ENCODE assay signal across 25 cellular contexts in the genomic region with DNA sequence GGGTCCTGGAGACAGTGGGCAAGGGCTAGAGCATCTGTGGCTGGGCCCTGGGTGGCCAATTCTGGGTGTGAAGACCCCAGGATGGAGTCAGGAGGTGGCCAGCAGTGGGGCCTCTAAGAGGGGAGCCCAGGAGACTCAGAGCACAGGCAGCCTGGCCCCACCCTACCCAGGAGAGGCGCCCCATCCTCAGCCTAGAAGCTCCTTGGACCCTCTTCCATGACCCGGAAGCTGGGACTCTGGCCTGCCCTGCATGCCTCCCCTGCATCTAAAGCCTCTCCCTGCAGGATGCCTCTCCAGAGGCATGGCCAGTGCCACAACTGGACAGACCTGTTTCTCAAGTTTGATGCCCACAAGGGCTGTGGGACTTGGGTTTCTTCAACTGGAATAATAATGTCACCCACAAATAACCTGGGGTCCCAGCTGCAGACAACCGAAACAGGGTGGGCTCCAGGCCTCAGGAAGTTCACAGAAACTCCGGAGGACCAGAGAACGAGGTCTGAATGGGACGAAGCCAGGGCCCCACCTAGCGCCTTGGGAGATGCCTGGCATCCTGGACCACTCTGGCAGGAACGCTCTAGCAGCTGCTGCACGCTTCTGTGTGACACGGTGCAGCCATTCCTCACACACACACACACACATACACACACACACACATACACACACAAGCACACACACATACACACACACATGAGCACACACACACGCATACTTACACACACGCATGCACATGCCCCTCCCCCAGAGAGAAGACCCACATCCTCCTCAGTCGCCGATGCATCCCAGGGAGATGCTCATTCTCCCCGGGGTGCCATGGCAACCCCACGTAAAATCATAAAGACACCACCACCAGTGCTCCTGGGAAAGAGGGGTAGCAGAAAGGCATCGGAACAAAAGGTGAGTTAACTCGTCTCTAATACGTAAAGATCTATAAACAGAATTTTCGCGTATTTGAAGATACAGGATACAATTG. TPM values are rescaled to one million over a fixed set of nuclear protein-coding genes. Genes with fewer than 3 reads are reported as not detected.
DNase-seq lines count a peak whose midpoint lies in the region; ATAC-seq, FAIRE-seq and TF ChIP-seq lines count a peak whose summit lies in the region.
"Had no signal": no experiment of that assay in that cellular context is flagged by ENCODE, and none has a peak within 500 bp of the region (broad histone marks: within the 10 kb centered on the region; RNA-seq: fewer than 3 reads in every experiment).

No MANE protein-coding gene starts in this region.

- no peaks in the 10 kb centered on the region for H3K9me2 ChIP-seq in PC-9 (ENCODE audit: insufficient read depth)

- CTCF ChIA-PET in PC-9 (lab: Charles Lee) = interaction anchor here (1.0 kb wide), 1 partner anchor 82 kb away, joined by 4 read pairs; no protein-coding TSS in a partner anchor

- POLR2A ChIA-PET in PC-9 (lab: Charles Lee; ENCODE audit: unreplicated experiment) = interaction anchor here (0.6 to 0.9 kb wide), 2 partner anchors 13 to 882 kb away, joined by 3 to 11 read pairs; no protein-coding TSS in a partner anchor

- no TSS peak for BruUV-seq in PC-9 (replicated peaks; lab: Mats Ljungman, UMichigan)

- no peak for TF ChIP-seq CTCF in PC-9 (conservative IDR thresholded peaks at IDR 0.05)
- no peak for TF ChIP-seq CTCF in kidney (IDR thresholded peaks at IDR 0.05; ENCODE audit: borderline replicate concordance, extremely low read depth, insufficient read depth)
- TF ChIP-seq CTCF in osteoblast (IDR thresholded peaks at IDR 0.05; ENCODE audit: extremely low read depth, low read depth, low read length) = no peak

- H3K27me3 ChIP-seq in PC-9 (ENCODE audit: insufficient read depth, low read depth) (no peaks in the 10 kb centered on the region), osteoblast (ENCODE audit: insufficient read depth, low read length) (peaks cover 33% of the 10 kb centered on the region)
- H3K27me3 ChIP-seq: BE2C, upper lobe of left lung had no signal

- H3K27ac ChIP-seq in PC-9 (no peak overlapping the region), kidney (ENCODE audit: low read depth in 2 of 2, low read length in 2 of 2) (no peak overlapping the region), osteoblast (ENCODE audit: low read depth, low read length) (no peak overlapping the region)
- H3K27ac ChIP-seq: A549, SK-N-MC, stomach, upper lobe of left lung had no signal

- no peaks in the 10 kb centered on the region for H3K36me3 ChIP-seq in PC-9 (ENCODE audit: low read depth)
- no peaks in the 10 kb centered on the region for H3K36me3 ChIP-seq in kidney (ENCODE audit: control insufficient read depth in 1 of 2, insufficient read depth in 2 of 2, low read length in 2 of 2)
- no peaks in the 10 kb centered on the region for H3K36me3 ChIP-seq in osteoblast (ENCODE audit: insufficient read depth, low read length)
- H3K36me3 ChIP-seq: BE2C, stomach, upper lobe of left lung had no signal

- intact Hi-C loops in PC-9 (cut with micrococcal nuclease; ENCODE audit: unreplicated experiment) (loop anchor here (2.0 kb wide), 2 partner anchors 17 to 89 kb away; partner anchors contain the start of genes FAHD2A and KCNIP3), kidney (cut with DNase I) (no loop called here)

- no peaks in the 10 kb centered on the region for H4K20me1 ChIP-seq in PC-9 (ENCODE audit: insufficient read depth)
- peaks cover 4% of the 10 kb centered on the region for H4K20me1 ChIP-seq in osteoblast (ENCODE audit: insufficient read depth, low read length)

- H3K79me2 ChIP-seq in PC-9 (ENCODE audit: low read depth) = peaks cover 4% of the 10 kb centered on the region; the same call in 1 of the 2 replicates
- no peaks in the 10 kb centered on the region for H3K79me2 ChIP-seq in osteoblast (ENCODE audit: insufficient read depth, low read length)

- H3K4me3 ChIP-seq in PC-9 (no peak overlapping the region), kidney (ENCODE audit: low read length in 2 of 2) (no peak overlapping the region), osteoblast (ENCODE audit: insufficient read depth, low read length) (no peak overlapping the region)
- H3K4me3 ChIP-seq: A549, SK-N-MC, stomach, upper lobe of left lung had no signal

- H3K9me3 ChIP-seq in PC-9 (ENCODE audit: insufficient read depth, low read depth) (no peaks in the 10 kb centered on the region), kidney (ENCODE audit: control insufficient read depth in 1 of 2, low read length in 2 of 2) (no peaks in the 10 kb centered on the region), osteoblast (ENCODE audit: low read depth, low read length) (no peaks in the 10 kb centered on the region)
- H3K9me3 ChIP-seq: A549, BE2C, stomach, upper lobe of left lung had no signal

- no peak overlapping the region for H2AFZ ChIP-seq in PC-9
- H2AFZ ChIP-seq in osteoblast (ENCODE audit: low read length) = no peak overlapping the region

- DNase-seq in NCI-H82 (lab: John Stamatoyannopoulos, UW) = peak; percentile 35
- DNase-seq in NCI-H82 treated with DMSO at 0.1 percent for 48 hours (lab: John Stamatoyannopoulos, UW; ENCODE audit: unreplicated experiment) = no peak
- DNase-seq in PC-9 = peak; percentile 66 to 75
- DNase-seq in kidney = peak; percentile 63
- peak; percentile 55 for DNase-seq in superior temporal gyrus (ENCODE audit: extremely low spot score)
- no peak for DNase-seq in osteoblast (ENCODE audit: insufficient read length, low spot score, missing footprints)
- DNase-seq in NCI-H1105 treated with DMSO at 0.1 percent for 48 hours (lab: John Stamatoyannopoulos, UW) = no peak
- DNase-seq: activated B cell treated with CpG ODN at 0.5 μM for 24 hours; activated CD4-positive, alpha-beta T cell treated with anti-CD3 and anti-CD28 coated beads, Interleukin-2, amount 50 U/mL, for 48 hours; activated gamma-delta T cell; BE2C; foreskin fibroblast; HCEC 1CT; Kasumi-1; NCI-H1048; NCI-H1930; stimulated activated CD4-positive, alpha-beta T cell treated with anti-CD3 and anti-CD28 coated beads, Interleukin-15, amount 100 ng/mL, for 24 hours; stomach had no signal

- no peak for FAIRE-seq in kidney (lab: Jason Lieb, UNC)
- FAIRE-seq: A549, GM12892 had no signal

- H3K4me1 ChIP-seq in PC-9 (replicated peaks; ENCODE audit: insufficient read depth) (peaks cover 69% of the 10 kb centered on the region), kidney (ENCODE audit: control insufficient read depth in 1 of 2, insufficient read depth in 1 of 2, low read depth in 1 of 2, low read length in 2 of 2) (peaks cover 0 to 17% of the 10 kb centered on the region in 2 donors), osteoblast (ENCODE audit: insufficient read depth, low read length) (peaks cover 29% of the 10 kb centered on the region)
- H3K4me1 ChIP-seq: A549, BE2C, upper lobe of left lung had no signal

- H3K4me2 ChIP-seq in PC-9 = peak overlapping the region; percentile 83
- H3K4me2 ChIP-seq in osteoblast (ENCODE audit: insufficient read depth, low read length) = no peak overlapping the region
- H3K4me2 ChIP-seq: A549 had no signal

- peaks cover 36% of the 10 kb centered on the region for H3F3A ChIP-seq in PC-9 (ENCODE audit: insufficient read depth, low read depth)

- no peak overlapping the region for H3K9ac ChIP-seq in kidney (ENCODE audit: low read length in 2 of 2)

- ATAC-seq in GM19351 (IDR thresholded peaks at IDR 0.05; ENCODE audit: unreplicated experiment) = no peak
- ATAC-seq: A549, sciatic nerve had no signal

RNA-seq across cellular contexts. Expression of gene KCNIP3, which starts 16.4 kb away (rescaled TPM):
- total RNA-seq in PC-9 (2021) (3.5 and 4.5 TPM in 2 replicates), kidney (27.6 TPM), osteoblast (under 0.01 and 0.29 TPM in 2 replicates)
- 14.8 TPM for polyA plus RNA-seq in kidney (ENCODE audit: insufficient read depth, low read depth, low replicate concordance)
- total RNA-seq: activated B cell treated with CpG ODN at 0.5 μM for 24 hours; T-helper 2 cell treated with Interferon-gamma antibody and Interleukin-4, amounts not matched to agents 100 ng/mL and 5 ng/mL, for 36 hours had no signal

RNA-seq across cellular contexts. Expression of gene PROM2, which starts 39.3 kb away (rescaled TPM):
- total RNA-seq in PC-9 (2021) (129 and 147 TPM in 2 replicates), kidney (65.6 TPM), osteoblast (0.29 and 0.36 TPM in 2 replicates)
- 55.6 TPM for polyA plus RNA-seq in kidney (ENCODE audit: insufficient read depth, low read depth, low replicate concordance)

Comparison
In these comparisons a context has a peak if more than half of its experiments do, and no peak if none do; other contexts are left out.
1. DNase-seq: peak in NCI-H82 (single experiment), PC-9 (2 of 2), kidney (single experiment) and superior temporal gyrus (single experiment); none in NCI-H82 treated with DMSO at 0.1 percent for 48 hours (single experiment), osteoblast (single experiment) and NCI-H1105 treated with DMSO at 0.1 percent for 48 hours (single experiment).
2. RNA of gene PROM2, which starts 39.3 kb away (total RNA-seq): 129 to 147 TPM in PC-9 and 65.6 TPM in kidney (single experiment); 0.29 to 0.36 TPM in osteoblast; every median in the first group is over 10 times any median in the second.